Comparison of ENCODE assay signal across 8 cellular contexts in genomic region chr12:67441736-67442346, GRCh38.
DNase-seq lines count a peak whose midpoint lies in the region; ATAC-seq lines count a peak whose summit lies in the region.

No MANE protein-coding gene starts in this region.

- peaks cover 21% of the 10 kb centered on the region for H3K4me1 Mint-ChIP-seq in activated CD4-positive, alpha-beta memory T cell treated with anti-CD3 and anti-CD28 coated beads for 36 hours (ENCODE audit: low read depth)

- peak; percentile 86 for DNase-seq in Ammon's horn (ENCODE audit: low spot score)
- DNase-seq in NCI-H510A treated with DMSO at 0.1 percent for 48 hours (lab: John Stamatoyannopoulos, UW), result peak; percentile 94
- DNase-seq in activated CD4-positive, alpha-beta memory T cell treated with anti-CD3 and anti-CD28 coated beads for 36 hours, result peak; percentile 89
- peak; percentile 86 for DNase-seq in ecto neural progenitor cell (ENCODE audit: low spot score)
- DNase-seq in lung microvascular endothelial cell (ENCODE audit: low read depth in 2 of 2), result peak; percentile 46 to 67
- peak; percentile 44 for DNase-seq in stimulated activated CD8-positive, alpha-beta memory T cell treated with anti-CD3 and anti-CD28 coated beads, Interleukin-12 subunit alpha, Interleukin-12 subunit beta, amount 100 ng/mL, for 4 hours (ENCODE audit: low read depth)

- H3K27ac Mint-ChIP-seq in activated CD4-positive, alpha-beta memory T cell treated with anti-CD3 and anti-CD28 coated beads for 36 hours, result peak overlapping the region; percentile 44

- POLR2A ChIA-PET in activated CD4-positive, alpha-beta memory T cell treated with anti-CD3 and anti-CD28 coated beads for 36 hours (lab: Charles Lee), result no interaction called here

- intact Hi-C loops in activated CD4-positive, alpha-beta memory T cell treated with anti-CD3 and anti-CD28 coated beads for 36 hours (cut with micrococcal nuclease), result loop anchor here (1.0 to 5.0 kb wide), 4 partner anchors 87 to 500 kb away; no protein-coding TSS in a partner anchor

- H3K9me3 Mint-ChIP-seq in activated CD4-positive, alpha-beta memory T cell treated with anti-CD3 and anti-CD28 coated beads for 36 hours, result no peaks in the 10 kb centered on the region

- no peaks in the 10 kb centered on the region for H3K36me3 Mint-ChIP-seq in activated CD4-positive, alpha-beta memory T cell treated with anti-CD3 and anti-CD28 coated beads for 36 hours

- H3K27me3 Mint-ChIP-seq in activated CD4-positive, alpha-beta memory T cell treated with anti-CD3 and anti-CD28 coated beads for 36 hours, result peaks cover 4% of the 10 kb centered on the region

- peak; percentile 89 for ATAC-seq in GM19035 (IDR thresholded peaks at IDR 0.05; ENCODE audit: unreplicated experiment)
- peak; percentile 95 for ATAC-seq in HG03354 (IDR thresholded peaks at IDR 0.05; ENCODE audit: poor library complexity, severe bottlenecking, unreplicated experiment)

- H3K4me3 Mint-ChIP-seq in activated CD4-positive, alpha-beta memory T cell treated with anti-CD3 and anti-CD28 coated beads for 36 hours, result peak overlapping the region; percentile 35

- CTCF ChIA-PET in activated CD4-positive, alpha-beta memory T cell treated with anti-CD3 and anti-CD28 coated beads for 36 hours (lab: Charles Lee), result interaction anchor here (0.6 to 3.1 kb wide), 16 partner anchors 9 to 501 kb away, joined by 3 to 23 read pairs (median 3); partner anchors contain the start of gene CAND1

Comparison
In these comparisons a context has a peak if more than half of its experiments do, and no peak if none do; other contexts are left out.
1. Peak in every context shown above with its lines: DNase-seq and ATAC-seq.
2. DNase-seq: peak in every context shown above with its lines; median percentile 94 in NCI-H510A treated with DMSO at 0.1 percent for 48 hours; 89 in activated CD4-positive, alpha-beta memory T cell treated with anti-CD3 and anti-CD28 coated beads for 36 hours; 86 in Ammon's horn; 86 in ecto neural progenitor cell; 56 in lung microvascular endothelial cell; 44 in stimulated activated CD8-positive, alpha-beta memory T cell treated with anti-CD3 and anti-CD28 coated beads, Interleukin-12 subunit alpha, Interleukin-12 subunit beta, amount 100 ng/mL, for 4 hours.